In the genomic region with DNA sequence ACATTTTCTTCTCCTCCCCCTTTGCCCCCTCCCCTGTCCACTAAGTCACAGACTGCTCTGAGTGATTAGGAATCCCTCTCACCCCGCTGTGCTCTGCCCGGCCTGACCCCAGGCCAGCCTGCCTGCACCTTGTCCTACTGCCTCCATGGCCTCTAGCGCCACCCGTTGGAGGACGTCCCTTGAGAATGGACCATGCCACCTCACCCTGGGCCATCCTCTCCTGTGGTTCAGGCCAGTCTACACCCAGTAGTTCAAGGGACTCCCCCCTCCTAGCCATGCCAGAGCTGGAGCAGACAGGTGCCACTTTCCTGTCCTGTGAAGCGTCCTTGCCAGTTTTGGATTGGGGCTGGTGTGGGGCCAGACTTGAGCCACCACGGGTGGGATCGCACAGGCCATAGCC, we compare ENCODE assay signal across 17 cellular contexts. TPM values are rescaled to one million over a fixed set of nuclear protein-coding genes. Genes with fewer than 3 reads are reported as not detected.
DNase-seq lines count a peak whose midpoint lies in the region; ATAC-seq and TF ChIP-seq lines count a peak whose summit lies in the region.
"Had no signal": no experiment of that assay in that cellular context is flagged by ENCODE, and none has a peak within 500 bp of the region (broad histone marks: within the 10 kb centered on the region; RNA-seq: fewer than 3 reads in every experiment).

No MANE protein-coding gene starts in this region.

- H4K8ac ChIP-seq in trophoblast cell (ENCODE audit: low read depth, low read length) = no peak overlapping the region

- no peak overlapping the region for H4K12ac ChIP-seq in trophoblast cell (ENCODE audit: low read depth, low read length)

- H3K4me2 ChIP-seq in trophoblast cell (ENCODE audit: low read length) = no peak overlapping the region
- H3K4me2 ChIP-seq: hepatocyte had no signal

- TF ChIP-seq CTCF in GM12873 (IDR thresholded peaks at IDR 0.05; ENCODE audit: insufficient read depth, low read depth, low read length, missing control alignments) (peak; percentile 21), neutrophil (IDR thresholded peaks at IDR 0.05) (no peak), vagina (IDR thresholded peaks at IDR 0.05) (no peak), CD14-positive monocyte (IDR thresholded peaks at IDR 0.05) (no peak)

- H2AK5ac ChIP-seq in trophoblast cell (ENCODE audit: low read length) = no peak overlapping the region

- H2BK120ac ChIP-seq in trophoblast cell (ENCODE audit: insufficient read depth, low read length, poor library complexity) = no peak overlapping the region

- H3K79me1 ChIP-seq in trophoblast cell (ENCODE audit: low read length) = no peaks in the 10 kb centered on the region

- intact Hi-C loops in vagina (cut with DNase I) = no loop called here
- intact Hi-C loops in CD14-positive monocyte (cut with micrococcal nuclease) = no loop called here

- DNase-seq in T-helper 17 cell (no peak), trophoblast cell (no peak), vagina (ENCODE audit: extremely low spot score in 2 of 2) (no peak), CD14-positive monocyte (ENCODE audit: low spot score) (no peak)
- DNase-seq: activated CD4-positive, CD25-positive, alpha-beta regulatory T cell treated with anti-CD3 and anti-CD28 coated beads, Interleukin-2, amount 50 U/mL, for 72 hours; esophagus squamous epithelium; HFFc6; left ventricle myocardium inferior; naive B cell; NCI-H1694 treated with DMSO at 0.1 percent for 48 hours; NCI-H524 treated with DMSO at 0.1 percent for 48 hours; stimulated activated CD4-positive, alpha-beta T cell treated with anti-CD3 and anti-CD28 coated beads, Interleukin-15, amount 100 ng/mL, for 24 hours; tibial artery had no signal

- H3K27me3 Mint-ChIP-seq in T-helper 17 cell = no peaks in the 10 kb centered on the region
- H3K27me3 Mint-ChIP-seq in CD14-positive monocyte (ENCODE audit: low read depth in 3 of 3) = peaks cover 0 to 59% (median 0%) of the 10 kb centered on the region in 3 donors
- H3K27me3 Mint-ChIP-seq: naive B cell had no signal

- H3K4me3 Mint-ChIP-seq in T-helper 17 cell (no peak overlapping the region), CD14-positive monocyte (no peak overlapping the region)
- H3K4me3 Mint-ChIP-seq: HFFc6, naive B cell had no signal

- H3K36me3 ChIP-seq in neutrophil (peaks cover 48% of the 10 kb centered on the region), trophoblast cell (ENCODE audit: control insufficient read depth in 1 of 2, insufficient read depth in 2 of 2, low read length in 2 of 2) (peaks cover 32 to 42% of the 10 kb centered on the region in 2 experiments), vagina (peaks cover 0 to 25% of the 10 kb centered on the region in 2 donors)

- TF ChIP-seq POLR2A in vagina (IDR thresholded peaks at IDR 0.05) = no peak

- H3K36me3 Mint-ChIP-seq in T-helper 17 cell (ENCODE audit: low read depth) (no peaks in the 10 kb centered on the region), CD14-positive monocyte (peaks cover 52 to 69% of the 10 kb centered on the region in 2 donors)
- H3K36me3 Mint-ChIP-seq: naive B cell had no signal

- H3K27ac ChIP-seq in neutrophil (peak overlapping the region; percentile 18), trophoblast cell (ENCODE audit: low read depth, low read length) (no peak overlapping the region), vagina (no peak overlapping the region)
- H3K27ac ChIP-seq: esophagus squamous epithelium, hepatocyte, left ventricle myocardium inferior, psoas muscle, tibial artery had no signal

- ATAC-seq in T-helper 17 cell = no peak

- no peak overlapping the region for H4K91ac ChIP-seq in trophoblast cell (ENCODE audit: low read depth, low read length)

- H3K9me3 ChIP-seq in T-helper 17 cell (ENCODE audit: control insufficient read depth, low read length, poor library complexity, severe bottlenecking) (no peaks in the 10 kb centered on the region), neutrophil (no peaks in the 10 kb centered on the region), trophoblast cell (ENCODE audit: insufficient read depth, low read depth, low read length) (no peaks in the 10 kb centered on the region), vagina (no peaks in the 10 kb centered on the region)
- H3K9me3 ChIP-seq: esophagus squamous epithelium, left ventricle myocardium inferior, psoas muscle, tibial artery had no signal

- peaks cover 0 to 8% (median 0%) of the 10 kb centered on the region in 7 donors for H3K9me3 Mint-ChIP-seq in CD14-positive monocyte
- H3K9me3 Mint-ChIP-seq: HFFc6, naive B cell had no signal

- H3K4me1 ChIP-seq in neutrophil (ENCODE audit: control insufficient read depth in 1 of 2, insufficient read depth in 1 of 2, low read depth in 1 of 2, low read length in 1 of 2) (peaks cover 0 to 3% of the 10 kb centered on the region in 2 experiments), trophoblast cell (ENCODE audit: control insufficient read depth in 1 of 2, insufficient read depth in 2 of 2, low read length in 2 of 2) (no peaks in the 10 kb centered on the region), vagina (no peaks in the 10 kb centered on the region)
- H3K4me1 ChIP-seq: psoas muscle had no signal

- no peak overlapping the region for H3K18ac ChIP-seq in trophoblast cell (ENCODE audit: low read length)

- H3K4me3 ChIP-seq in neutrophil (ENCODE audit: low read depth in 1 of 2, low read length in 1 of 2) = no peak overlapping the region
- H3K4me3 ChIP-seq in trophoblast cell (ENCODE audit: low read depth, low read length) = no peak overlapping the region
- no peak overlapping the region for H3K4me3 ChIP-seq in vagina
- H3K4me3 ChIP-seq: esophagus squamous epithelium, hepatocyte, left ventricle myocardium inferior, psoas muscle, tibial artery had no signal

- H2BK12ac ChIP-seq in trophoblast cell (ENCODE audit: low read length) = no peak overlapping the region

- H3K27me3 ChIP-seq in neutrophil (no peaks in the 10 kb centered on the region), trophoblast cell (ENCODE audit: insufficient read depth, low read length) (no peaks in the 10 kb centered on the region), vagina (no peaks in the 10 kb centered on the region)
- H3K27me3 ChIP-seq: esophagus squamous epithelium, hepatocyte, tibial artery had no signal

- no peak overlapping the region for H2AFZ ChIP-seq in trophoblast cell (ENCODE audit: insufficient read depth, low read length, poor library complexity)
- H2AFZ ChIP-seq: hepatocyte had no signal

- H3K27ac Mint-ChIP-seq in T-helper 17 cell = peak overlapping the region; percentile 19
- H3K27ac Mint-ChIP-seq in CD14-positive monocyte = peak overlapping the region in 1 of 7 donors; percentile 82
- H3K27ac Mint-ChIP-seq: HFFc6, naive B cell had no signal

- H3K4me1 Mint-ChIP-seq in T-helper 17 cell (no peaks in the 10 kb centered on the region), CD14-positive monocyte (no peaks in the 10 kb centered on the region)

- no peak overlapping the region for H2BK5ac ChIP-seq in trophoblast cell (ENCODE audit: low read depth, low read length, poor library complexity)

- H3K23ac ChIP-seq in trophoblast cell (ENCODE audit: low read length) = no peak overlapping the region

- H3K79me2 ChIP-seq in trophoblast cell (ENCODE audit: control insufficient read depth, insufficient read depth, low read length, poor library complexity) = no peaks in the 10 kb centered on the region

- H3K4ac ChIP-seq in trophoblast cell (ENCODE audit: low read depth, low read length) = no peak overlapping the region

- WGBS in trophoblast cell (ENCODE audit: extremely low coverage, insufficient coverage, insufficient read length) = no CpG with 5 or more reads among the region's 8 CpGs

- H3K9ac ChIP-seq in trophoblast cell (ENCODE audit: low read length) = no peak overlapping the region

- no peak overlapping the region for H3K14ac ChIP-seq in trophoblast cell (ENCODE audit: low read length)

RNA-seq across cellular contexts. Expression of gene IRAK1, which starts 9.7 kb away (rescaled TPM):
- total RNA-seq in T-helper 17 cell (10 to 100 TPM; 75.3 to 92.5 TPM), vagina (46.7 TPM)
- 31.0 and 31.6 TPM in 2 replicates for polyA plus RNA-seq in trophoblast cell (2013)
- 10 to 100 TPM; 47.8 to 49.5 TPM for polyA plus RNA-seq in CD14-positive monocyte

RNA-seq across cellular contexts. Expression of gene TMEM187, which starts 56.9 kb away (rescaled TPM):
- total RNA-seq in T-helper 17 cell (1 to 10 TPM; 2.4 to 3.0 TPM), vagina (8.6 TPM)
- polyA plus RNA-seq in trophoblast cell (2013) = 4.9 and 5.0 TPM in 2 replicates
- polyA plus RNA-seq in CD14-positive monocyte = 1 to 10 TPM; 2.8 to 4.9 TPM

RNA-seq across cellular contexts. Expression of gene HCFC1, which starts 57.8 kb away (rescaled TPM):
- total RNA-seq in T-helper 17 cell (10 to 100 TPM; 65.7 to 65.8 TPM), vagina (38.8 TPM)
- 47.6 and 50.4 TPM in 2 replicates for polyA plus RNA-seq in trophoblast cell (2013)
- 1 to 10 TPM; 1.9 to 3.8 TPM for polyA plus RNA-seq in CD14-positive monocyte
